Comparison of ENCODE assay signal across 25 cellular contexts in genomic region chr22:44029069-44029468, GRCh38. TPM values are rescaled to one million over a fixed set of nuclear protein-coding genes. Genes with fewer than 3 reads are reported as not detected.
DNase-seq lines count a peak whose midpoint lies in the region; ATAC-seq and TF ChIP-seq lines count a peak whose summit lies in the region.
"Had no signal": no experiment of that assay in that cellular context is flagged by ENCODE, and none has a peak within 500 bp of the region (broad histone marks: within the 10 kb centered on the region; RNA-seq: fewer than 3 reads in every experiment).

No MANE protein-coding gene starts in this region.

- H4K20me1 ChIP-seq in OCI-LY1 (ENCODE audit: insufficient read depth, low read length), result no peaks in the 10 kb centered on the region

- no peaks in the 10 kb centered on the region for H3K9me2 ChIP-seq in OCI-LY1 (ENCODE audit: low read depth, low read length)

- H3K27ac Mint-ChIP-seq in T-helper 2 cell treated with Interferon-gamma antibody and Interleukin-4, amounts not matched to agents 5 μg/mL and 100 μg/mL, for 36 hours, result peak overlapping the region; percentile 70
- H3K27ac Mint-ChIP-seq: mesothelial cell of epicardium had no signal

- no peak overlapping the region for H3K9ac ChIP-seq in OCI-LY1 (ENCODE audit: low read length)

- H3K27me3 Mint-ChIP-seq in T-helper 2 cell treated with Interferon-gamma antibody and Interleukin-4, amounts not matched to agents 5 μg/mL and 100 μg/mL, for 36 hours (ENCODE audit: low read depth), result no peaks in the 10 kb centered on the region
- H3K27me3 Mint-ChIP-seq: CD4-positive, alpha-beta memory T cell had no signal

- no peak overlapping the region for H3K4me3 ChIP-seq in OCI-LY1 (ENCODE audit: low read depth, low read length, poor library complexity, severe bottlenecking)
- no peak overlapping the region for H3K4me3 ChIP-seq in esophagus muscularis mucosa
- H3K4me3 ChIP-seq in spleen, result no peak overlapping the region
- H3K4me3 ChIP-seq: left lung, SJSA1, suprapubic skin had no signal

- H3F3A ChIP-seq in OCI-LY1 (ENCODE audit: insufficient read depth, low read length), result no peaks in the 10 kb centered on the region

- intact Hi-C loops in esophagus muscularis mucosa (cut with DNase I), result no loop called here
- intact Hi-C loops in spleen (cut with DNase I; ENCODE audit: low total_unique reads), result no loop called here
- intact Hi-C loops in sciatic nerve (cut with DNase I), result no loop called here

- TF ChIP-seq EP300 in esophagus muscularis mucosa (IDR thresholded peaks at IDR 0.05), result no peak

- no peaks in the 10 kb centered on the region for H3K9me3 Mint-ChIP-seq in T-helper 2 cell treated with Interferon-gamma antibody and Interleukin-4, amounts not matched to agents 5 μg/mL and 100 μg/mL, for 36 hours
- H3K9me3 Mint-ChIP-seq: activated CD4-positive, alpha-beta memory T cell treated with anti-CD3 and anti-CD28 coated beads for 36 hours; CD4-positive, alpha-beta memory T cell; mesothelial cell of epicardium; stimulated activated effector memory CD8-positive, alpha-beta T cell treated with anti-CD3 and anti-CD28 coated beads, Interleukin-12 subunit alpha, Interleukin-12 subunit beta, amount 100 ng/mL, for 72 hours had no signal

- peaks cover 5% of the 10 kb centered on the region for H3K36me3 Mint-ChIP-seq in T-helper 2 cell treated with Interferon-gamma antibody and Interleukin-4, amounts not matched to agents 5 μg/mL and 100 μg/mL, for 36 hours (ENCODE audit: low read depth)
- H3K36me3 Mint-ChIP-seq: CD4-positive, alpha-beta memory T cell; mesothelial cell of epicardium had no signal

- ATAC-seq in GM21529 (IDR thresholded peaks at IDR 0.05; ENCODE audit: unreplicated experiment) (no peak), sciatic nerve (no peak)
- ATAC-seq: left lung; stimulated activated effector memory CD8-positive, alpha-beta T cell treated with anti-CD3 and anti-CD28 coated beads, Interleukin-12 subunit alpha, Interleukin-12 subunit beta, amount 100 ng/mL, for 72 hours had no signal

- H3K79me2 ChIP-seq in OCI-LY1 (ENCODE audit: insufficient read depth, low read length), result peaks cover 56% of the 10 kb centered on the region

- TF ChIP-seq POLR2A in esophagus muscularis mucosa (IDR thresholded peaks at IDR 0.05; ENCODE audit: low read depth) (no peak), spleen (IDR thresholded peaks at IDR 0.05) (no peak)

- no peak overlapping the region for H3K4me3 Mint-ChIP-seq in T-helper 2 cell treated with Interferon-gamma antibody and Interleukin-4, amounts not matched to agents 5 μg/mL and 100 μg/mL, for 36 hours
- H3K4me3 Mint-ChIP-seq: activated CD4-positive, alpha-beta memory T cell treated with anti-CD3 and anti-CD28 coated beads for 36 hours; mesothelial cell of epicardium had no signal

- TF ChIP-seq CTCF in OCI-LY1 (IDR thresholded peaks at IDR 0.05; ENCODE audit: low read length) (no peak), esophagus muscularis mucosa (IDR thresholded peaks at IDR 0.05) (no peak), spleen (IDR thresholded peaks at IDR 0.05 in 8 of 11, conservative IDR thresholded peaks at IDR 0.05 in 3 of 11) (no peak)

- H3K4me2 ChIP-seq in OCI-LY1 (ENCODE audit: low read length), result peak overlapping the region; percentile 13; the same call in 1 of the 2 replicates

- peak overlapping the region; percentile 80 for H3K27ac ChIP-seq in OCI-LY1 (ENCODE audit: low read depth, low read length, poor library complexity, severe bottlenecking)
- H3K27ac ChIP-seq in esophagus muscularis mucosa (replicated peaks in 1 of 4), result peak overlapping the region in 3 of 4 donors; percentile 38 to 89 (median 59)
- H3K27ac ChIP-seq in spleen, result peak overlapping the region in 7 of 8 donors; percentile 16 to 99 (median 61)
- H3K27ac ChIP-seq: brain microvascular endothelial cell, epithelial cell of prostate, SJSA1, suprapubic skin had no signal

- H3K27me3 ChIP-seq in OCI-LY1 (ENCODE audit: insufficient read depth, low read length) (no peaks in the 10 kb centered on the region), esophagus muscularis mucosa (no peaks in the 10 kb centered on the region), spleen (replicated peaks in 1 of 7) (peaks cover 0 to 6% (median 0%) of the 10 kb centered on the region in 7 donors)
- H3K27me3 ChIP-seq: brain microvascular endothelial cell, SJSA1 had no signal

- H3K9me3 ChIP-seq in OCI-LY1 (ENCODE audit: low read length) (no peaks in the 10 kb centered on the region), esophagus muscularis mucosa (no peaks in the 10 kb centered on the region), spleen (no peaks in the 10 kb centered on the region)
- H3K9me3 ChIP-seq: left lung, SJSA1, suprapubic skin had no signal

- no peak overlapping the region for H2AFZ ChIP-seq in OCI-LY1 (ENCODE audit: low read length)

- peaks cover 12% of the 10 kb centered on the region; the same call in 1 of the 2 replicates for H3K36me3 ChIP-seq in OCI-LY1 (ENCODE audit: insufficient read depth, low read length)
- H3K36me3 ChIP-seq in esophagus muscularis mucosa, result no peaks in the 10 kb centered on the region
- no peaks in the 10 kb centered on the region for H3K36me3 ChIP-seq in spleen
- H3K36me3 ChIP-seq: brain microvascular endothelial cell, left lung, SJSA1, suprapubic skin had no signal

- DNase-seq in T-helper 2 cell treated with Interferon-gamma antibody and Interleukin-4, amounts not matched to agents 5 μg/mL and 100 μg/mL, for 36 hours (ENCODE audit: low spot score), result no peak
- no peak for DNase-seq in T-helper 2 cell
- no peak for DNase-seq in esophagus muscularis mucosa (ENCODE audit: extremely low spot score)
- peak; percentile 2 for DNase-seq in spleen
- DNase-seq in sciatic nerve (ENCODE audit: low spot score), result no peak
- no peak for DNase-seq in NCI-H2107 (lab: John Stamatoyannopoulos, UW)
- DNase-seq: activated CD4-positive, alpha-beta memory T cell treated with anti-CD3 and anti-CD28 coated beads for 36 hours; activated CD4-positive, CD25-positive, alpha-beta regulatory T cell; activated naive CD4-positive, alpha-beta T cell treated with anti-CD3 and anti-CD28 coated beads, Interleukin-2, amount 50 U/mL, for 16 hours; amniotic stem cell; brain microvascular endothelial cell; CD4-positive, alpha-beta memory T cell; H7; KBM-7; left lung; NCI-H1105; NCI-H187 treated with DMSO at 0.1 percent for 48 hours; NCI-H510A treated with DMSO at 0.1 percent for 48 hours had no signal

- 86% methylated on average over 4 of the region's 4 CpGs for WGBS in esophagus muscularis mucosa
- WGBS in spleen, 5 donors, result 75 to 96% (median 83%) methylated on average over 4 of the region's 4 CpGs

- peaks cover 68% of the 10 kb centered on the region for H3K4me1 ChIP-seq in OCI-LY1 (ENCODE audit: insufficient read depth, low read length, severe bottlenecking)
- peaks cover 51 to 73% (median 56%) of the 10 kb centered on the region in 4 donors for H3K4me1 ChIP-seq in esophagus muscularis mucosa
- peaks cover 27 to 86% (median 74%) of the 10 kb centered on the region in 6 donors for H3K4me1 ChIP-seq in spleen

- peaks cover 41% of the 10 kb centered on the region for H3K4me1 Mint-ChIP-seq in T-helper 2 cell treated with Interferon-gamma antibody and Interleukin-4, amounts not matched to agents 5 μg/mL and 100 μg/mL, for 36 hours (ENCODE audit: low read depth)

RNA-seq across cellular contexts. Expression of gene PARVB, which starts 5.0 kb away (rescaled TPM):
- total RNA-seq in esophagus muscularis mucosa (100 to 1,000 TPM in 1 of 4 donors, 10 to 100 TPM in 3; 22.0 to 107 (median 45.5) TPM), spleen (10 to 100 TPM; 32.5 to 61.9 (median 57.1) TPM), sciatic nerve (38.2 TPM)
- polyA plus RNA-seq in spleen, result 10 to 100 TPM; 24.0 to 40.5 (median 37.7) TPM
